8 cellular contexts compared by ENCODE assay signal in the genomic region with DNA sequence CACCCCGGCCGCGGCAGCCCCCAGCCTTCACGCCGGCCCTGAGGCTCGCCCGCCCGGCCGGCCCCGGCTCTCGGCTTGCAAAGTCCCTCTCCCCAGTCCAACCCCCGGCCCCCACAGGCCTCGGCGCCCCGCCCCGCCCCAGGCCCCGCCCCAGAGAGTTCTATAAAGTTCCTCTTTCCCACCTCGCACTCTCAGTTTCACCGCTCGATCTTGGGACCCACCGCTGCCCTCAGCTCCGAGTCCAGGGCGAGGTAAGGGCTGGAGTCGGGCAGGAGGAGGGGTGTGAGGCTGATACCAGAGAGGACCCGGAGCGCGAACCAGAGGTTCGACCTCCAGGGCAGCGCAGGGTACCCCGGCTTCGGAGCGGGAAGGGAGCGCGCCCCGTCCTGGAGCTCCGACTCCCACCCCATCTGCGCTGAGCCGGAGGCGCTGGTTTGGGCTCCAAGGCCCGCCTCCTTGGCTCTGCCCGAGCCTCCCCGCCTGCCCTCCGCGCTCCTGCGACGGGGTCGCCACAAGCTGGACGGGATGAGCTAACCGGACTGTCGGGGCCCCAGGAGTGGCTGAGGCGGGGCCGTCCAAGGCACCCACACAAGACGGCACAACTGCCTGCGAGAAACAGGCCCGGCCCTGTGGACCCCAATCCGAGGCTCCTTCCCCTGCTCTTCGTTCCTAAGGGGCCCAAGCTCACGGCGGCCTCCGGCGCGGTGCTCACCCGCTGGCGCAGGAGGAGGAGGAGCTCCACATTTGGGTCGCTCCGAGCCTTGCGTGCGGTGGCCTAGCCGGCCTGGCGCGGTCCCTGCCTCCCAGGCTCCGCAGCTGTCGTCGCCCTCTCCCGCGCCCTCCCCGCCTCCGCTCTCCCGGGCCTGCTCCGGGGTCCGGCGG. TPM values are rescaled to one million over a fixed set of nuclear protein-coding genes. Genes with fewer than 3 reads are reported as not detected.
DNase-seq lines count a peak whose midpoint lies in the region; ATAC-seq and TF ChIP-seq lines count a peak whose summit lies in the region.

A gene (plus strand): TSS at position 194 of the 882 bp plus-strand sequence. CDS start 1,401 bp downstream, outside the sequence.

- no peak for DNase-seq in AG09309 (ENCODE audit: low read depth)
- DNase-seq in NAMALWA (ENCODE audit: low spot score) = peak; percentile 61
- DNase-seq in activated naive CD4-positive, alpha-beta T cell treated with anti-CD3 and anti-CD28 coated beads, Interleukin-2, amount 50 U/mL, for 72 hours (ENCODE audit: low spot score in 2 of 2) = peak; percentile 81 to 82
- peak; percentile 62 for DNase-seq in islet precursor cell
- DNase-seq in stimulated activated CD4-positive, alpha-beta T cell treated with anti-CD3 and anti-CD28 coated beads, TNF-alpha, amount 100 ng/mL, for 24 hours (ENCODE audit: low read depth in 3 of 3) = peak; percentile 61 to 79 (median 64)
- no peak for DNase-seq in HuH-7 (ENCODE audit: low spot score)

- no peak for TF ChIP-seq CTCF in AG09309 (IDR thresholded peaks at IDR 0.05; ENCODE audit: control insufficient read depth, insufficient read depth, low read depth, low read length, missing control alignments)

- peaks cover 0 to 5% of the 10 kb centered on the region in 2 donors for H3K9me3 Mint-ChIP-seq in activated naive CD4-positive, alpha-beta T cell treated with anti-CD3 and anti-CD28 coated beads, Interleukin-2, amount 50 U/mL, for 72 hours

- H3K4me3 ChIP-seq in AG09309 (ENCODE audit: control insufficient read depth, low read depth, low read length) = peak within 1 kb of the TSS; percentile 6

- peaks cover 37 to 39% of the 10 kb centered on the region in 2 donors for H3K36me3 Mint-ChIP-seq in activated naive CD4-positive, alpha-beta T cell treated with anti-CD3 and anti-CD28 coated beads, Interleukin-2, amount 50 U/mL, for 72 hours

- peak; percentile 32 for ATAC-seq in GM21367 (IDR thresholded peaks at IDR 0.05; ENCODE audit: unreplicated experiment)
- ATAC-seq in activated naive CD4-positive, alpha-beta T cell treated with anti-CD3 and anti-CD28 coated beads, Interleukin-2, amount 50 U/mL, for 72 hours = peak; percentile 52 to 55
- no peak for ATAC-seq in GM18517 (IDR thresholded peaks at IDR 0.05; ENCODE audit: unreplicated experiment)

- H3K27ac Mint-ChIP-seq in activated naive CD4-positive, alpha-beta T cell treated with anti-CD3 and anti-CD28 coated beads, Interleukin-2, amount 50 U/mL, for 72 hours = peak within 1 kb of the TSS; percentile 99

RNA-seq across cellular contexts. Expression of the gene that starts here (rescaled TPM):
- total RNA-seq in activated naive CD4-positive, alpha-beta T cell treated with anti-CD3 and anti-CD28 coated beads, Interleukin-2, amount 50 U/mL, for 72 hours = 100 to 1,000 TPM; 334 to 809 TPM

Comparison
In these comparisons a context has a peak if more than half of its experiments do, and no peak if none do; other contexts are left out.
1. DNase-seq: peak in NAMALWA (single experiment), activated naive CD4-positive, alpha-beta T cell treated with anti-CD3 and anti-CD28 coated beads, Interleukin-2, amount 50 U/mL, for 72 hours (2 of 2), islet precursor cell (single experiment) and stimulated activated CD4-positive, alpha-beta T cell treated with anti-CD3 and anti-CD28 coated beads, TNF-alpha, amount 100 ng/mL, for 24 hours (3 of 3); none in AG09309 (single experiment) and HuH-7 (single experiment).